21 cellular contexts compared by ENCODE assay signal in the genomic region with DNA sequence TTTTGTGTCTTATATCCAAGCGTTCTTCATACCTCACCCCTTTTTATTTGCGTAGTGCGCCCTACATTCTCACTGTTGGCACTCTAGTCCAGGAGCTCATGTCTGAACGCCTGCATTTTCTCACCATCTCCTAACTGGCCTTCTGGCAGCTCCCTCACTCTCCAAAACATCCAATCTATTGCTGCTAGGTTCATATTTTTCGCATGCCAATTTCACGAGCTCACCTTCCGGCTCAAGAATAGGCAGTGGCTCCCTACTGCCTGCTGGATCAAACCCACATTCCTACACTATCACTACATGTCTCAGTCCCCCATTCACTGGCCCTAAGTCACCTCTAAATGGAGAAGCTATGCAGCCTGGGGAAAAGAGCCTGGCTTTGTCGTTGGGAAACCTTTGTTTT.
DNase-seq lines count a peak whose midpoint lies in the region; ATAC-seq and TF ChIP-seq lines count a peak whose summit lies in the region.
"Had no signal": no experiment of that assay in that cellular context is flagged by ENCODE, and none has a peak within 500 bp of the region (broad histone marks: within the 10 kb centered on the region; RNA-seq: fewer than 3 reads in every experiment).

No MANE protein-coding gene starts in this region.

- peaks cover 52% of the 10 kb centered on the region for H3K36me3 Mint-ChIP-seq in CD4-positive, CD25-positive, alpha-beta regulatory T cell
- peaks cover 19 to 54% (median 25%) of the 10 kb centered on the region in 3 donors for H3K36me3 Mint-ChIP-seq in CD8-positive, alpha-beta memory T cell
- peaks cover 49% of the 10 kb centered on the region for H3K36me3 Mint-ChIP-seq in activated CD8-positive, alpha-beta T cell treated with anti-CD3 and anti-CD28 coated beads, Interleukin-2, amount 10 ng/mL, durations not matched to agents 7 days and 5 days (ENCODE audit: low read depth)
- H3K36me3 Mint-ChIP-seq in dendritic cell treated with granulocyte-macrophage colony-stimulating factor and Interleukin-4, amounts not matched to agents 40 ng/mL and 50 ng/mL, for 4 days (ENCODE audit: low read depth): peaks cover 83% of the 10 kb centered on the region

- H3K4me3 ChIP-seq in CD4-positive, CD25-positive, alpha-beta regulatory T cell (ENCODE audit: low read depth, low read length): peak overlapping the region; percentile 100
- H3K4me3 ChIP-seq in CD8-positive, alpha-beta memory T cell (ENCODE audit: low read length): no peak overlapping the region
- no peak overlapping the region for H3K4me3 ChIP-seq in BE2C (ENCODE audit: low read depth, low read length)
- H3K4me3 ChIP-seq: breast epithelium, upper lobe of left lung had no signal

- peak overlapping the region; percentile 92 to 99 (median 95) for H3K4me3 Mint-ChIP-seq in CD4-positive, CD25-positive, alpha-beta regulatory T cell
- peak overlapping the region; percentile 42 to 83 (median 61) for H3K4me3 Mint-ChIP-seq in CD8-positive, alpha-beta memory T cell
- H3K4me3 Mint-ChIP-seq in activated CD8-positive, alpha-beta T cell treated with anti-CD3 and anti-CD28 coated beads, Interleukin-2, amount 10 ng/mL, durations not matched to agents 7 days and 5 days: no peak overlapping the region
- peak overlapping the region; percentile 17 for H3K4me3 Mint-ChIP-seq in dendritic cell treated with granulocyte-macrophage colony-stimulating factor and Interleukin-4, amounts not matched to agents 40 ng/mL and 50 ng/mL, for 4 days
- H3K4me3 Mint-ChIP-seq: neural crest cell had no signal

- intact Hi-C loops in dendritic cell treated with granulocyte-macrophage colony-stimulating factor and Interleukin-4, amounts not matched to agents 40 ng/mL and 50 ng/mL, for 4 days (cut with micrococcal nuclease): no loop called here

- H3K27ac ChIP-seq in CD4-positive, CD25-positive, alpha-beta regulatory T cell (ENCODE audit: insufficient read depth, low read length, poor library complexity, severe bottlenecking): peak overlapping the region; percentile 91
- H3K27ac ChIP-seq in CD8-positive, alpha-beta memory T cell (ENCODE audit: low read depth, low read length): no peak overlapping the region
- H3K27ac ChIP-seq: breast epithelium, HL-60, upper lobe of left lung had no signal

- H3K27me3 ChIP-seq in CD4-positive, CD25-positive, alpha-beta regulatory T cell (ENCODE audit: control insufficient read depth, insufficient read depth, low read length): no peaks in the 10 kb centered on the region
- no peaks in the 10 kb centered on the region for H3K27me3 ChIP-seq in CD8-positive, alpha-beta memory T cell (ENCODE audit: insufficient read depth, low read length, poor library complexity, severe bottlenecking)
- H3K27me3 ChIP-seq in BE2C: no peaks in the 10 kb centered on the region
- H3K27me3 ChIP-seq: breast epithelium, upper lobe of left lung had no signal

- peaks cover 36 to 70% (median 51%) of the 10 kb centered on the region in 4 donors for H3K4me1 Mint-ChIP-seq in CD4-positive, CD25-positive, alpha-beta regulatory T cell
- H3K4me1 Mint-ChIP-seq in CD8-positive, alpha-beta memory T cell: peaks cover 70 to 92% (median 82%) of the 10 kb centered on the region in 3 donors
- H3K4me1 Mint-ChIP-seq in activated CD8-positive, alpha-beta T cell treated with anti-CD3 and anti-CD28 coated beads, Interleukin-2, amount 10 ng/mL, durations not matched to agents 7 days and 5 days (ENCODE audit: low read depth): peaks cover 65% of the 10 kb centered on the region
- H3K4me1 Mint-ChIP-seq in dendritic cell treated with granulocyte-macrophage colony-stimulating factor and Interleukin-4, amounts not matched to agents 40 ng/mL and 50 ng/mL, for 4 days (ENCODE audit: low read depth): peaks cover 70% of the 10 kb centered on the region
- H3K4me1 Mint-ChIP-seq: neural crest cell had no signal

- no peaks in the 10 kb centered on the region for H3K9me3 ChIP-seq in CD4-positive, CD25-positive, alpha-beta regulatory T cell (ENCODE audit: control insufficient read depth in 2 of 2, low read length in 2 of 2)
- H3K9me3 ChIP-seq in CD8-positive, alpha-beta memory T cell (ENCODE audit: low read length): no peaks in the 10 kb centered on the region
- no peaks in the 10 kb centered on the region for H3K9me3 ChIP-seq in BE2C
- H3K9me3 ChIP-seq: breast epithelium, upper lobe of left lung had no signal

- DNase-seq in CD4-positive, CD25-positive, alpha-beta regulatory T cell: no peak
- no peak for DNase-seq in CD8-positive, alpha-beta memory T cell
- no peak for DNase-seq in activated CD8-positive, alpha-beta T cell treated with anti-CD3 and anti-CD28 coated beads, Interleukin-2, amount 10 ng/mL, durations not matched to agents 7 days and 5 days
- DNase-seq in BE2C (no peak), NCI-H69 (lab: John Stamatoyannopoulos, UW) (no peak), HK-2 (ENCODE audit: unreplicated experiment) (no peak)
- DNase-seq in activated CD4-positive, alpha-beta T cell treated with anti-CD3 and anti-CD28 coated beads, Interleukin-2, amount 50 U/mL, for 48 hours: no peak
- DNase-seq: activated CD8-positive, alpha-beta memory T cell treated with anti-CD3 and anti-CD28 coated beads, Interleukin-2, amount 50 U/mL, for 48 hours; AML-193; DMS 273 treated with DMSO at 0.1 percent for 48 hours; erythroblast; foreskin melanocyte; NCI-H146; PC-3; stimulated activated CD4-positive, alpha-beta T cell treated with anti-CD3 and anti-CD28 coated beads, Interleukin-2, amount 100 ng/mL, for 24 hours; upper lobe of left lung had no signal

- POLR2A ChIA-PET in CD8-positive, alpha-beta memory T cell (lab: Charles Lee): interaction anchor here (1.1 kb wide), 1 partner anchor 9 kb away, joined by 3 read pairs; no protein-coding TSS in a partner anchor
- POLR2A ChIA-PET in activated CD8-positive, alpha-beta T cell treated with anti-CD3 and anti-CD28 coated beads, Interleukin-2, amount 10 ng/mL, durations not matched to agents 7 days and 5 days (lab: Charles Lee): interaction anchor here (0.6 to 1.6 kb wide), 4 partner anchors 8 to 26 kb away, joined by 3 to 11 read pairs (median 6); no protein-coding TSS in a partner anchor

- no peak for TF ChIP-seq CTCF in BE2C (IDR thresholded peaks at IDR 0.05; ENCODE audit: low read depth, low read length)

- peak overlapping the region; percentile 83 to 95 (median 94) for H3K27ac Mint-ChIP-seq in CD4-positive, CD25-positive, alpha-beta regulatory T cell
- H3K27ac Mint-ChIP-seq in CD8-positive, alpha-beta memory T cell: peak overlapping the region; percentile 47 to 98 (median 74)
- H3K27ac Mint-ChIP-seq in activated CD8-positive, alpha-beta T cell treated with anti-CD3 and anti-CD28 coated beads, Interleukin-2, amount 10 ng/mL, durations not matched to agents 7 days and 5 days: peak overlapping the region; percentile 55
- H3K27ac Mint-ChIP-seq in dendritic cell treated with granulocyte-macrophage colony-stimulating factor and Interleukin-4, amounts not matched to agents 40 ng/mL and 50 ng/mL, for 4 days: peak overlapping the region; percentile 92
- H3K27ac Mint-ChIP-seq: progenitor cell of endocrine pancreas had no signal

- peaks cover 12% of the 10 kb centered on the region for H3K36me3 ChIP-seq in CD4-positive, CD25-positive, alpha-beta regulatory T cell (ENCODE audit: control insufficient read depth, insufficient read depth, low read length)
- H3K36me3 ChIP-seq in CD8-positive, alpha-beta memory T cell (ENCODE audit: insufficient read depth, low read length): no peaks in the 10 kb centered on the region
- H3K36me3 ChIP-seq in BE2C: no peaks in the 10 kb centered on the region
- H3K36me3 ChIP-seq: breast epithelium, upper lobe of left lung had no signal

- no peak for ATAC-seq in CD4-positive, CD25-positive, alpha-beta regulatory T cell (ENCODE audit: low read depth in 2 of 2)
- no peak for ATAC-seq in activated CD8-positive, alpha-beta T cell treated with anti-CD3 and anti-CD28 coated beads, Interleukin-2, amount 10 ng/mL, durations not matched to agents 7 days and 5 days
- ATAC-seq: PC-3 had no signal

- H3K4me1 ChIP-seq in CD4-positive, CD25-positive, alpha-beta regulatory T cell (ENCODE audit: control insufficient read depth, insufficient read depth, low read length, poor library complexity, severe bottlenecking): peaks cover 71% of the 10 kb centered on the region
- H3K4me1 ChIP-seq in CD8-positive, alpha-beta memory T cell (ENCODE audit: insufficient read depth, low read length): peaks cover 71% of the 10 kb centered on the region
- H3K4me1 ChIP-seq in BE2C: no peaks in the 10 kb centered on the region
- H3K4me1 ChIP-seq: breast epithelium, upper lobe of left lung had no signal

- CTCF ChIA-PET in CD8-positive, alpha-beta memory T cell (lab: Charles Lee): interaction anchor here (0.6 to 5.2 kb wide), 5 partner anchors 8 to 87 kb away, joined by 3 to 18 read pairs (median 5); no protein-coding TSS in a partner anchor
- CTCF ChIA-PET in activated CD8-positive, alpha-beta T cell treated with anti-CD3 and anti-CD28 coated beads, Interleukin-2, amount 10 ng/mL, durations not matched to agents 7 days and 5 days (lab: Charles Lee): interaction anchor here (1.0 to 5.8 kb wide), 6 partner anchors 8 to 129 kb away, joined by 3 to 28 read pairs (median 8); no protein-coding TSS in a partner anchor

- H3K27me3 Mint-ChIP-seq in CD4-positive, CD25-positive, alpha-beta regulatory T cell: no peaks in the 10 kb centered on the region
- no peaks in the 10 kb centered on the region for H3K27me3 Mint-ChIP-seq in CD8-positive, alpha-beta memory T cell
- H3K27me3 Mint-ChIP-seq in activated CD8-positive, alpha-beta T cell treated with anti-CD3 and anti-CD28 coated beads, Interleukin-2, amount 10 ng/mL, durations not matched to agents 7 days and 5 days (ENCODE audit: low read depth): no peaks in the 10 kb centered on the region
- H3K27me3 Mint-ChIP-seq in dendritic cell treated with granulocyte-macrophage colony-stimulating factor and Interleukin-4, amounts not matched to agents 40 ng/mL and 50 ng/mL, for 4 days: no peaks in the 10 kb centered on the region
- H3K27me3 Mint-ChIP-seq: progenitor cell of endocrine pancreas had no signal

- H3K9me3 Mint-ChIP-seq in CD4-positive, CD25-positive, alpha-beta regulatory T cell: peaks cover 0 to 7% (median 0%) of the 10 kb centered on the region in 7 donors
- H3K9me3 Mint-ChIP-seq in CD8-positive, alpha-beta memory T cell: no peaks in the 10 kb centered on the region
- no peaks in the 10 kb centered on the region for H3K9me3 Mint-ChIP-seq in activated CD8-positive, alpha-beta T cell treated with anti-CD3 and anti-CD28 coated beads, Interleukin-2, amount 10 ng/mL, durations not matched to agents 7 days and 5 days (ENCODE audit: insufficient read depth)
- peaks cover 12% of the 10 kb centered on the region for H3K9me3 Mint-ChIP-seq in dendritic cell treated with granulocyte-macrophage colony-stimulating factor and Interleukin-4, amounts not matched to agents 40 ng/mL and 50 ng/mL, for 4 days
- H3K9me3 Mint-ChIP-seq: neural crest cell had no signal
